Comparison of ENCODE assay signal across 6 cellular contexts in the genomic region with DNA sequence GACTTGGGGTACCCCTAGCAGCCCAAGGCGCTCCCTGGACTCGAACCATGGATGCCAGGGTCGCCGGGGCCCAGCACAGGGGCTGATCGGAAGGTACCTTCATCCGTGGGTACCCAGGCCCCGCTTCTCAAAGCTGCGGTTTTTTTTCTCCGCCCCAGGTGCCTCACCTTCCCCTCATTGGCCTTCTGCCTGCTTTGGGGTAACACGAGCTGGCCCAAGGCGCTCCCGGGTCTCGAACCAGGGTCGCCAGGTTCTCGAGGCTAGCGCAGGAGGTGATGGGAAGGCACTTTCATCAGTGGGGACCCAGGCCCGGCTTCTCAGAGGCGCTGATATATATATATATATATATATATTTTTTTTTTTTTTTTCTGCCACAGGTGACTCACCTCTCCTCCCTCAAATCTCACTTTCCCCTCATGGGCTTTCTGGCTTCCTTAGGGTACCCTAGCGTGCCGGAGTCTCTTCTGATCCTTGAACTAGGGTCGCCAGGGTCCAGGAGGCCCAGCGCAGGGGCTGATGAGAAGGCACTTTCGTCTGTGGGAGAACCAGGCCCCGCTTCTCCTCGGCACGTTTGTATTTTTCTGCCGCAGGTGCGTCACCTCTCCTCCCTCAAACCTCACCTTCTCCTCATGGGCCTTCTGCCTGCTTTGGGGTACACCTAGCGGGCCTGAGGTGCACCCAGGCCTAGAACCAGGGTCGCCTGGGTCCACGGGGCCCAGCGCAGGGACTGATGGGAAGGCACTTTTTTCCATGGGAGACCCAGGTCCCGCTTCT.
A peak's percentile ranks its signal among the peaks of the same experiment; 100 is the strongest.
DNase-seq lines count a peak whose midpoint lies in the region; ATAC-seq, FAIRE-seq and TF ChIP-seq lines count a peak whose summit lies in the region.
"Not testable (repeated sequence)": the region's sequence is repeated elsewhere in the genome, so short reads cannot be mapped to it uniquely, and the experiment has no call there.

No MANE protein-coding gene starts in this region.

- not testable (repeated sequence) for H2AFZ ChIP-seq in HepG2 (ENCODE audit: low read length); trophoblast cell (ENCODE audit: insufficient read depth, low read length, poor library complexity)

- H3K14ac ChIP-seq in trophoblast cell (ENCODE audit: low read length) = not testable (repeated sequence)

- not testable (repeated sequence) for H3K36me3 Mint-ChIP-seq in chondrocyte (ENCODE audit: low read depth)

- POLR2A ChIA-PET in HepG2 (lab: Yijun Ruan, JAX) = not testable (repeated sequence)

- CTCF ChIA-PET in HepG2 (lab: Yijun Ruan, JAX; ENCODE audit: low intra/inter-chr PET ratio, low total read pairs) = not testable (repeated sequence)

- TF ChIP-seq EP300 in HepG2 (IDR thresholded peaks at IDR 0.05; ENCODE audit: low read depth in 2 of 2, low read length in 2 of 2); HepG2 (CRISPR knock-in tag; IDR thresholded peaks at IDR 0.05; ENCODE audit: borderline replicate concordance); suprapubic skin (IDR thresholded peaks at IDR 0.05): not testable (repeated sequence)

- not testable (repeated sequence) for H3K23ac ChIP-seq in trophoblast cell (ENCODE audit: low read length)

- H2BK120ac ChIP-seq in trophoblast cell (ENCODE audit: insufficient read depth, low read length, poor library complexity) = not testable (repeated sequence)

- H3K27me3 ChIP-seq in HepG2 (ENCODE audit: control insufficient read depth in 1 of 2, insufficient read depth in 2 of 2, low read length in 2 of 2); trophoblast cell (ENCODE audit: insufficient read depth, low read length); suprapubic skin: not testable (repeated sequence)

- not testable (repeated sequence) for H2AK5ac ChIP-seq in trophoblast cell (ENCODE audit: low read length)

- in situ Hi-C loops in HepG2 (cut with HindIII; ENCODE audit: extremely low pct_ligation_motif_present, low pct_unique_long_range_greater_than_20kb) = not testable (repeated sequence)

- H3K4me3 ChIP-seq in HepG2 (replicated peaks in 1 of 3; ENCODE audit: insufficient read depth in 1 of 3, low read depth in 2 of 3, low read length in 3 of 3); suprapubic skin: not testable (repeated sequence)
- peak overlapping the region; percentile 26 for H3K4me3 ChIP-seq in trophoblast cell (ENCODE audit: low read depth, low read length)

- not testable (repeated sequence) for ATAC-seq in Right ventricle myocardium inferior, HepG2

- intact Hi-C loops in Right ventricle myocardium inferior (cut with DNase I); HepG2 (cut with micrococcal nuclease; ENCODE audit: unreplicated experiment): not testable (repeated sequence)

- peak; percentile 56 for DNase-seq in activated CD8-positive, alpha-beta memory T cell treated with anti-CD3 and anti-CD28 coated beads for 24 hours
- DNase-seq in chondrocyte (ENCODE audit: low spot score) (peak; percentile 61), Right ventricle myocardium inferior (ENCODE audit: missing footprints) (peak; percentile 45), suprapubic skin (ENCODE audit: low spot score in 2 of 2) (peak; percentile 28 to 77)
- DNase-seq in HepG2 (ENCODE audit: low spot score); trophoblast cell: not testable (repeated sequence)

- H3K9ac ChIP-seq in HepG2 (ENCODE audit: insufficient read depth, low read depth, low read length); trophoblast cell (ENCODE audit: low read length): not testable (repeated sequence)

- not testable (repeated sequence) for FAIRE-seq in HepG2 (lab: Jason Lieb, UNC)

- H3K27me3 Mint-ChIP-seq in chondrocyte (ENCODE audit: low read depth) = not testable (repeated sequence)

- not testable (repeated sequence) for H4K12ac ChIP-seq in trophoblast cell (ENCODE audit: low read depth, low read length)

- TF ChIP-seq RAD21 in HepG2 (CRISPR knock-in tag; IDR thresholded peaks at IDR 0.05) = not testable (repeated sequence)

- not testable (repeated sequence) for H3K79me2 ChIP-seq in HepG2 (ENCODE audit: insufficient read depth, low read length); trophoblast cell (ENCODE audit: control insufficient read depth, insufficient read depth, low read length, poor library complexity)

- not testable (repeated sequence) for H3K9me3 Mint-ChIP-seq in chondrocyte (ENCODE audit: low read depth)

- not testable (repeated sequence) for H4K91ac ChIP-seq in trophoblast cell (ENCODE audit: low read depth, low read length)

- H3K27ac Mint-ChIP-seq in chondrocyte (ENCODE audit: unreplicated experiment) = not testable (repeated sequence)

- H4K8ac ChIP-seq in trophoblast cell (ENCODE audit: low read depth, low read length) = not testable (repeated sequence)

- not testable (repeated sequence) for H4K20me1 ChIP-seq in HepG2 (ENCODE audit: insufficient read depth, low read length)

- H3K79me1 ChIP-seq in trophoblast cell (ENCODE audit: low read length) = not testable (repeated sequence)

- H3K4me2 ChIP-seq in HepG2 (ENCODE audit: low read depth, low read length) = peak overlapping the region; percentile 39; the same call in 1 of the 2 replicates
- not testable (repeated sequence) for H3K4me2 ChIP-seq in trophoblast cell (ENCODE audit: low read length)

- BruUV-seq in HepG2 (replicated peaks; lab: Mats Ljungman, UMichigan) = not testable (repeated sequence)

- H3K4me1 Mint-ChIP-seq in chondrocyte (ENCODE audit: low read depth) = not testable (repeated sequence)

- H3K27ac ChIP-seq in HepG2 (ENCODE audit: extremely low read length, insufficient read depth, low read length); trophoblast cell (ENCODE audit: low read depth, low read length); suprapubic skin: not testable (repeated sequence)

- TF ChIP-seq CTCF in chondrocyte (IDR thresholded peaks at IDR 0.05); HepG2 (CRISPR knock-in tag; IDR thresholded peaks at IDR 0.05); suprapubic skin (IDR thresholded peaks at IDR 0.05): not testable (repeated sequence)

- H2BK5ac ChIP-seq in trophoblast cell (ENCODE audit: low read depth, low read length, poor library complexity) = not testable (repeated sequence)

- not testable (repeated sequence) for H3K9me3 ChIP-seq in HepG2 (ENCODE audit: low read length); suprapubic skin
- peaks cover 26% of the 10 kb centered on the region for H3K9me3 ChIP-seq in trophoblast cell (ENCODE audit: insufficient read depth, low read depth, low read length)

- not testable (repeated sequence) for TF ChIP-seq POLR2A in HepG2 (IDR thresholded peaks at IDR 0.05; ENCODE audit: insufficient read depth in 1 of 2, low read depth in 2 of 2, low read length in 2 of 2); suprapubic skin (IDR thresholded peaks at IDR 0.05)

- not testable (repeated sequence) for H3K18ac ChIP-seq in trophoblast cell (ENCODE audit: low read length)

- not testable (repeated sequence) for H3K4ac ChIP-seq in trophoblast cell (ENCODE audit: low read depth, low read length)

- not testable (repeated sequence) for H2BK12ac ChIP-seq in trophoblast cell (ENCODE audit: low read length)

- H3K4me1 ChIP-seq in HepG2 (ENCODE audit: insufficient read depth, low read length); trophoblast cell (ENCODE audit: control insufficient read depth in 1 of 2, insufficient read depth in 2 of 2, low read length in 2 of 2); suprapubic skin: not testable (repeated sequence)

- H3K4me3 Mint-ChIP-seq in chondrocyte (ENCODE audit: unreplicated experiment) = not testable (repeated sequence)

- not testable (repeated sequence) for H3K36me3 ChIP-seq in HepG2 (replicated peaks in 1 of 2; ENCODE audit: control insufficient read depth in 1 of 2, insufficient read depth in 2 of 2, low read length in 2 of 2); trophoblast cell (ENCODE audit: control insufficient read depth in 1 of 2, insufficient read depth in 2 of 2, low read length in 2 of 2); suprapubic skin

- 67% methylated on average over 33 of the region's 33 CpGs for WGBS in HepG2 (ENCODE audit: low lambda C conversion rate)
- WGBS in trophoblast cell (ENCODE audit: extremely low coverage, insufficient coverage, insufficient read length) = no CpG with 5 or more reads among the region's 33 CpGs
- whole genome bisulfite sequencing in suprapubic skin = 79% methylated on average over 6 of the region's 33 CpGs
